ENCODE assay signal across 9 cellular contexts in genomic region chr12:4355843-4356327, GRCh38. TPM values are rescaled to one million over a fixed set of nuclear protein-coding genes. Genes with fewer than 3 reads are reported as not detected.
A peak's percentile ranks its signal among the peaks of the same experiment; 100 is the strongest.
DNase-seq lines count a peak whose midpoint lies in the region; ATAC-seq, FAIRE-seq and TF ChIP-seq lines count a peak whose summit lies in the region.
"Had no signal": no experiment of that assay in that cellular context is flagged by ENCODE, and none has a peak within 500 bp of the region (broad histone marks: within the 10 kb centered on the region; RNA-seq: fewer than 3 reads in every experiment).

No MANE protein-coding gene starts in this region.

- in situ Hi-C loops in gastrocnemius medialis (cut with MboI; ENCODE audit: low sequenced_read_pairs in 4 of 4): no loop called here

- no peaks in the 10 kb centered on the region for H3K4me1 ChIP-seq in gastrocnemius medialis
- H3K4me1 ChIP-seq: body of pancreas had no signal

- ATAC-seq in gastrocnemius medialis: no peak
- no peak for ATAC-seq in GM21515 (IDR thresholded peaks at IDR 0.05; ENCODE audit: unreplicated experiment)
- ATAC-seq: body of pancreas had no signal

- H3K27me3 ChIP-seq in gastrocnemius medialis: no peaks in the 10 kb centered on the region
- H3K27me3 ChIP-seq: body of pancreas had no signal

- TF ChIP-seq CTCF in gastrocnemius medialis (IDR thresholded peaks at IDR 0.05 in 4 of 5, conservative IDR thresholded peaks at IDR 0.05 in 1 of 5): peak in 1 of 5 experiments; percentile 39

- no peak for TF ChIP-seq POLR2A in gastrocnemius medialis (IDR thresholded peaks at IDR 0.05)

- intact Hi-C loops in gastrocnemius medialis (cut with DNase I; ENCODE audit: low total_unique reads): no loop called here

- FAIRE-seq in urothelium cell line (lab: Jason Lieb, UNC): peak; percentile 83

- peak; percentile 31 to 57 for DNase-seq in activated CD4-positive, alpha-beta T cell treated with anti-CD3 and anti-CD28 coated beads for 24 hours (ENCODE audit: low read depth in 2 of 2)
- no peak for DNase-seq in activated CD4-positive, alpha-beta T cell treated with anti-CD3 and anti-CD28 coated beads for 1 hour
- DNase-seq in OCI-M1 (lab: John Stamatoyannopoulos, UW) (peak; percentile 82), kidney tubule cell (ENCODE audit: low spot score) (peak; percentile 32), urothelium cell line (ENCODE audit: low spot score) (peak; percentile 54), gastrocnemius medialis (no peak)
- peak; percentile 36 for DNase-seq in activated naive CD4-positive, alpha-beta T cell treated with anti-CD3 and anti-CD28 coated beads, Interleukin-2, amount 50 U/mL, for 16 hours

- H3K27ac ChIP-seq in gastrocnemius medialis: no peak overlapping the region
- H3K27ac ChIP-seq: body of pancreas had no signal

- H3K9me3 ChIP-seq in gastrocnemius medialis: no peaks in the 10 kb centered on the region
- H3K9me3 ChIP-seq: body of pancreas had no signal

- H3K36me3 ChIP-seq in gastrocnemius medialis: no peaks in the 10 kb centered on the region

- H3K4me3 ChIP-seq in gastrocnemius medialis: no peak overlapping the region
- H3K4me3 ChIP-seq: body of pancreas had no signal

RNA-seq across cellular contexts. Expression of gene FGF23, which starts 23.6 kb away (rescaled TPM):
- not detected for total RNA-seq in gastrocnemius medialis
- total RNA-seq: body of pancreas had no signal

RNA-seq across cellular contexts. Expression of gene TIGAR, which starts 34.9 kb away (rescaled TPM):
- total RNA-seq in gastrocnemius medialis: 1 to 10 TPM; 4.4 to 8.3 (median 6.7) TPM

Comparison
In these comparisons a context has a peak if more than half of its experiments do, and no peak if none do; other contexts are left out.
1. DNase-seq: peak in activated CD4-positive, alpha-beta T cell treated with anti-CD3 and anti-CD28 coated beads for 24 hours (2 of 2), OCI-M1 (single experiment), activated naive CD4-positive, alpha-beta T cell treated with anti-CD3 and anti-CD28 coated beads, Interleukin-2, amount 50 U/mL, for 16 hours (single experiment), kidney tubule cell (single experiment) and urothelium cell line (single experiment); none in activated CD4-positive, alpha-beta T cell treated with anti-CD3 and anti-CD28 coated beads for 1 hour (single experiment) and gastrocnemius medialis (0 of 2).